Comparison of ENCODE assay signal across 10 cellular contexts in genomic region chr7:26618458-26618857, GRCh38.
"Had no signal": no experiment of that assay in that cellular context is flagged by ENCODE, and none has a peak within 500 bp of the region (broad histone marks: within the 10 kb centered on the region; RNA-seq: fewer than 3 reads in every experiment).

No MANE protein-coding gene starts in this region.

- DNase-seq: activated CD4-positive, alpha-beta T cell treated with anti-CD3 and anti-CD28 coated beads, Interleukin-2, amount 10 ng/mL, durations not matched to agents 7 days and 5 days; activated CD8-positive, alpha-beta memory T cell treated with anti-CD3 and anti-CD28 coated beads, Interleukin-2, amount 50 U/mL, for 48 hours; activated gamma-delta T cell; activated T-cell treated with anti-CD3 and anti-CD28 coated beads, Interleukin-2, amount 50 U/mL, for 72 hours; left colon; midbrain; pancreas had no signal

- H3K36me3 ChIP-seq: pancreas had no signal

- H3K27ac ChIP-seq: pancreas had no signal

- H3K4me3 ChIP-seq: lung, pancreas had no signal

- ATAC-seq: activated naive CD4-positive, alpha-beta T cell treated with anti-CD3 and anti-CD28 coated beads, Interleukin-2, amount 50 U/mL, for 72 hours; activated T-cell treated with anti-CD3 and anti-CD28 coated beads, Interleukin-2, amount 50 U/mL, for 72 hours; left colon; pancreas; stimulated activated memory B cell treated with anti-CD40 and anti-IgM and Interleukin-4, amounts not matched to agents 10 μg/mL and 1 μg/mL and 100 μg/mL, for 72 hours had no signal

- H3K4me1 ChIP-seq: pancreas had no signal

- H3K27me3 ChIP-seq: pancreas had no signal

- H3K9me3 ChIP-seq: pancreas had no signal
